Comparison of ENCODE assay signal across 24 cellular contexts in the genomic region with DNA sequence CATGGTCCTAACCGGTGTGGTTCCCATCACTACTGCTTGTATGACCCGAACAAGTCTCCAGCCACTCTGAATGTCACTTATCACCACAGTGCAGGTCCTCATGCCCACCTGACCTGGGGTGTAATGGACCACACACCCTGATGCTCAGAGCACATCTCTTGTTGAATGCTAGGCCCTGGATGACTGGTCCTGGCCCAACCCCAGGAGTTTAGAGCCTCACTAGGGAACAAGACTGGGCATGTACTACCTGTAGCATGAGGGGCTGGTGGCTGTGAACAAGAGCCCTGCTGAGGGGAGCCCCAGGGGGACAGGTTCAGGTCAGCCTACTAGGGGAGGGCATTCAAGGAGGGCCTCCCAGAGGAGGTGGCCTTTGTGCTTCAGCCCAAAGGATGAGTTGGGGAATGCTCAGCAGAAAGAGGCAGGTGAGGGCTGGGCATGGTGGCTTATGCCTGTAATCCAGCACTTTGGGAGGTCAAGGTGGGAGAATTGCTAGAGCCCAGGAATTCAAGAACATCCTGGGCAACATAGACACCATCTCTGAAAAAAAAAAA. TPM values are rescaled to one million over a fixed set of nuclear protein-coding genes. Genes with fewer than 3 reads are reported as not detected.
DNase-seq lines count a peak whose midpoint lies in the region; ATAC-seq and TF ChIP-seq lines count a peak whose summit lies in the region.
"Had no signal": no experiment of that assay in that cellular context is flagged by ENCODE, and none has a peak within 500 bp of the region (broad histone marks: within the 10 kb centered on the region; RNA-seq: fewer than 3 reads in every experiment).

No MANE protein-coding gene starts in this region.

- H3K27ac Mint-ChIP-seq in activated naive CD4-positive, alpha-beta T cell treated with anti-CD3 and anti-CD28 coated beads, Interleukin-2, amount 50 U/mL, for 72 hours = peak overlapping the region; percentile 52 to 86
- peak overlapping the region; percentile 37 for H3K27ac Mint-ChIP-seq in HFFc6
- H3K27ac Mint-ChIP-seq: activated T-helper 1 cell treated with anti-CD3 and anti-CD28 coated beads, Interleukin-12 subunit alpha, Interleukin-12 subunit beta, Interleukin-2, Interleukin-4 antibody, amounts not matched to agents 30 ng/mL and 10 ng/mL and 1 ng/mL, durations not matched to agents 14 hours and 24 hours and 36 hours had no signal

- peaks cover 90% of the 10 kb centered on the region for H3K4me1 Mint-ChIP-seq in HFFc6 (ENCODE audit: low read depth)

- no peak for TF ChIP-seq CTCF in HFFc6 (IDR thresholded peaks at IDR 0.05)
- no peak for TF ChIP-seq CTCF in gastroesophageal sphincter (IDR thresholded peaks at IDR 0.05)
- TF ChIP-seq CTCF in stomach (IDR thresholded peaks at IDR 0.05) = no peak
- TF ChIP-seq CTCF in Peyer's patch (IDR thresholded peaks at IDR 0.05) = no peak

- intact Hi-C loops in stomach (cut with DNase I; ENCODE audit: low total_unique reads) = no loop called here

- ATAC-seq in activated naive CD4-positive, alpha-beta T cell treated with anti-CD3 and anti-CD28 coated beads, Interleukin-2, amount 50 U/mL, for 72 hours = peak in 1 of 2 donors; percentile 44
- ATAC-seq in gastroesophageal sphincter = no peak
- ATAC-seq: left lobe of liver, right lobe of liver, upper lobe of right lung had no signal

- WGBS in gastroesophageal sphincter (ENCODE audit: low coverage in 1 of 2), 2 donors = no CpG with 5 or more reads among the region's 2 CpGs
- WGBS in stomach, 5 donors = 88 to 100% (median 91%) methylated on average over 2 of the region's 2 CpGs

- H3K4me1 ChIP-seq in gastroesophageal sphincter = peaks cover 4 to 100% (median 77%) of the 10 kb centered on the region in 3 donors
- peaks cover 97 to 100% (median 100%) of the 10 kb centered on the region in 4 donors for H3K4me1 ChIP-seq in stomach
- H3K4me1 ChIP-seq in Peyer's patch = peaks cover 8 to 93% (median 16%) of the 10 kb centered on the region in 4 donors

- H3K27ac ChIP-seq in gastroesophageal sphincter (peak overlapping the region in 3 of 4 donors; percentile 79 to 83 (median 81)), stomach (peak overlapping the region in 3 of 5 donors; percentile 14 to 81 (median 78)), Peyer's patch (no peak overlapping the region)
- H3K27ac ChIP-seq: right lobe of liver, SJSA1, upper lobe of right lung had no signal

- no peak for TF ChIP-seq POLR2A in gastroesophageal sphincter (IDR thresholded peaks at IDR 0.05)
- TF ChIP-seq POLR2A in stomach (IDR thresholded peaks at IDR 0.05) = no peak
- no peak for TF ChIP-seq POLR2A in Peyer's patch (IDR thresholded peaks at IDR 0.05)

- H3K27me3 Mint-ChIP-seq in HFFc6 (ENCODE audit: insufficient read depth) = peaks cover 13% of the 10 kb centered on the region

- H3K36me3 ChIP-seq in gastroesophageal sphincter (no peaks in the 10 kb centered on the region), stomach (peaks cover 0 to 8% (median 0%) of the 10 kb centered on the region in 4 donors), Peyer's patch (no peaks in the 10 kb centered on the region)
- H3K36me3 ChIP-seq: right lobe of liver, upper lobe of right lung had no signal

- TF ChIP-seq EP300 in gastroesophageal sphincter (IDR thresholded peaks at IDR 0.05) (no peak), stomach (IDR thresholded peaks at IDR 0.05) (no peak)

- H3K4me3 Mint-ChIP-seq in HFFc6 = no peak overlapping the region
- H3K4me3 Mint-ChIP-seq: activated T-helper 1 cell treated with anti-CD3 and anti-CD28 coated beads, Interleukin-12 subunit alpha, Interleukin-12 subunit beta, Interleukin-2, Interleukin-4 antibody, amounts not matched to agents 30 ng/mL and 10 ng/mL and 1 ng/mL, durations not matched to agents 14 hours and 24 hours and 36 hours; CD14-positive monocyte had no signal

- no peak for DNase-seq in activated naive CD4-positive, alpha-beta T cell treated with anti-CD3 and anti-CD28 coated beads, Interleukin-2, amount 50 U/mL, for 72 hours (ENCODE audit: low spot score in 2 of 2)
- no peak for DNase-seq in activated naive CD4-positive, alpha-beta T cell treated with Interleukin-2 at 50 U/mL for 16 hours
- no peak for DNase-seq in HFFc6
- no peak for DNase-seq in stomach
- no peak for DNase-seq in Peyer's patch
- DNase-seq in amygdala (lab: John Stamatoyannopoulos, UW) = no peak
- DNase-seq in T-helper 2 cell = no peak
- DNase-seq: caudate nucleus; DMS 273 treated with DMSO at 0.1 percent for 48 hours; dorsolateral prefrontal cortex; erythroblast; HCEC 1CT; mucosa of descending colon; NCI-H1436; NCI-H2171; nucleus accumbens; right lobe of liver; stimulated activated naive CD4-positive, alpha-beta T cell; upper lobe of right lung had no signal

- H3K9me3 Mint-ChIP-seq in activated naive CD4-positive, alpha-beta T cell treated with anti-CD3 and anti-CD28 coated beads, Interleukin-2, amount 50 U/mL, for 72 hours = no peaks in the 10 kb centered on the region
- no peaks in the 10 kb centered on the region for H3K9me3 Mint-ChIP-seq in HFFc6
- H3K9me3 Mint-ChIP-seq: activated T-helper 1 cell treated with anti-CD3 and anti-CD28 coated beads, Interleukin-12 subunit alpha, Interleukin-12 subunit beta, Interleukin-2, Interleukin-4 antibody, amounts not matched to agents 30 ng/mL and 10 ng/mL and 1 ng/mL, durations not matched to agents 14 hours and 24 hours and 36 hours; CD14-positive monocyte had no signal

- no peaks in the 10 kb centered on the region for H3K9me3 ChIP-seq in gastroesophageal sphincter
- no peaks in the 10 kb centered on the region for H3K9me3 ChIP-seq in stomach
- no peaks in the 10 kb centered on the region for H3K9me3 ChIP-seq in Peyer's patch
- H3K9me3 ChIP-seq: mucosa of descending colon, right lobe of liver, SJSA1, upper lobe of right lung had no signal

- H3K4me3 ChIP-seq in gastroesophageal sphincter = no peak overlapping the region
- no peak overlapping the region for H3K4me3 ChIP-seq in stomach
- H3K4me3 ChIP-seq in Peyer's patch = no peak overlapping the region
- H3K4me3 ChIP-seq: dorsolateral prefrontal cortex, mucosa of descending colon, right lobe of liver, SJSA1, upper lobe of right lung had no signal

- no peaks in the 10 kb centered on the region for H3K36me3 Mint-ChIP-seq in activated naive CD4-positive, alpha-beta T cell treated with anti-CD3 and anti-CD28 coated beads, Interleukin-2, amount 50 U/mL, for 72 hours
- peaks cover 15% of the 10 kb centered on the region; the same call in 1 of the 2 replicates for H3K36me3 Mint-ChIP-seq in HFFc6 (ENCODE audit: low read depth)

- H3K27me3 ChIP-seq in gastroesophageal sphincter (no peaks in the 10 kb centered on the region), stomach (no peaks in the 10 kb centered on the region), Peyer's patch (no peaks in the 10 kb centered on the region)
- H3K27me3 ChIP-seq: dorsolateral prefrontal cortex, right lobe of liver, SJSA1, upper lobe of right lung had no signal

RNA-seq across cellular contexts. Expression of gene ZMIZ1, which starts 31.2 kb away (rescaled TPM):
- 10 to 100 TPM; 16.1 to 42.7 TPM for total RNA-seq in activated naive CD4-positive, alpha-beta T cell treated with anti-CD3 and anti-CD28 coated beads, Interleukin-2, amount 50 U/mL, for 72 hours
- total RNA-seq in HFFc6 (2021; fragmentation: NEBNext Ultra II Directional; extraction: Animal tissue kit (Norgen Biotek cat#: 25700)) = 10 to 100 TPM; 38.6 to 60.3 (median 51.2) TPM
- total RNA-seq in gastroesophageal sphincter (10 to 100 TPM; 36.3 to 79.2 (median 67.1) TPM), stomach (100 to 1,000 TPM in 1 of 5 donors, 10 to 100 TPM in 4; 25.9 to 103 (median 67.7) TPM), Peyer's patch (10 to 100 TPM; 40.4 to 86.7 (median 73.2) TPM)
- polyA plus RNA-seq in stomach = 10 to 100 TPM; 17.7 to 20.2 (median 18.2) TPM

Comparison
In these comparisons a context has a peak if more than half of its experiments do, and no peak if none do; other contexts are left out.
1. H3K27ac ChIP-seq: peak in gastroesophageal sphincter (3 of 4) and stomach (3 of 5); none in Peyer's patch (0 of 4).